Comparison of ENCODE assay signal across 21 cellular contexts in the genomic region with DNA sequence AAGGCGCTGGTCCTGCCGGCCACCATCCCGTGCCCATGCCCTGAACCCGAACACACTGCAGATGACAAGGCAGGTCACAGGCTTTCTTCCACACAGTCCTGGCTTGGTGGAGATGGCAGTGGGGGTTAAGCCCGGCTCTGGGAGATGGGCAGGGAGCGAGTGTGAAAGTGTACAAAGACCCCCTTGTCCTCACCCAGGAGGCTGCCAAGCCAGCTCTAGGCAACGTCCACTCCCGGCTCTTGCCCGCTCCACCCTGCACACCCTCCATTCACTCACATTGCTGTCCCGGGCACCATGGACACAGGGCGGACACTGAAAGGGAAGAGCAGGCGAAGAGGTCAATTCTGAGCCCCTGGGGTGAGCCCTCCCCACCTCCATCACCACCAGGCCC. TPM values are rescaled to one million over a fixed set of nuclear protein-coding genes. Genes with fewer than 3 reads are reported as not detected.
DNase-seq lines count a peak whose midpoint lies in the region; ATAC-seq and TF ChIP-seq lines count a peak whose summit lies in the region.
"Had no signal": no experiment of that assay in that cellular context is flagged by ENCODE, and none has a peak within 500 bp of the region (broad histone marks: within the 10 kb centered on the region; RNA-seq: fewer than 3 reads in every experiment).

No MANE protein-coding gene starts in this region.

- no peak overlapping the region for H3K23ac ChIP-seq in mesenchymal stem cell (ENCODE audit: low read length in 2 of 2)

- H2BK120ac ChIP-seq in mesenchymal stem cell (ENCODE audit: low read depth, low read length): no peak overlapping the region

- H2AFZ ChIP-seq in mesenchymal stem cell (ENCODE audit: low read depth, low read length): no peak overlapping the region
- H2AFZ ChIP-seq: PC-9 had no signal

- H3K4me1 ChIP-seq in mesenchymal stem cell (ENCODE audit: control insufficient read depth, insufficient read depth, low read depth, low read length): peaks cover 44% of the 10 kb centered on the region

- peak overlapping the region in 1 of 2 experiments; percentile 1 for H2BK12ac ChIP-seq in mesenchymal stem cell (ENCODE audit: low read length in 2 of 2)

- H3K14ac ChIP-seq in mesenchymal stem cell (ENCODE audit: low read length in 2 of 2): no peak overlapping the region

- peaks cover 45% of the 10 kb centered on the region for H3K4me1 Mint-ChIP-seq in HFFc6 (ENCODE audit: low read depth)

- H3K27me3 ChIP-seq in dorsolateral prefrontal cortex (no peaks in the 10 kb centered on the region), mesenchymal stem cell (ENCODE audit: control insufficient read depth in 1 of 2, insufficient read depth in 1 of 2, low read length in 2 of 2) (no peaks in the 10 kb centered on the region)
- H3K27me3 ChIP-seq: gastrocnemius medialis had no signal

- peak; percentile 43 for ATAC-seq in sciatic nerve
- ATAC-seq: gastrocnemius medialis, mucosa of descending colon had no signal

- peaks cover 3% of the 10 kb centered on the region for H3K79me1 ChIP-seq in mesenchymal stem cell (replicated peaks; ENCODE audit: low read length, poor library complexity, severe bottlenecking)

- peak overlapping the region; percentile 58 to 98 (median 92) for H3K27ac ChIP-seq in dorsolateral prefrontal cortex
- no peak overlapping the region for H3K27ac ChIP-seq in mesenchymal stem cell (ENCODE audit: low read length, poor library complexity, severe bottlenecking)
- H3K27ac ChIP-seq: gastrocnemius medialis, PC-9, SJCRH30 had no signal

- peak overlapping the region; percentile 56 for H4K91ac ChIP-seq in mesenchymal stem cell (ENCODE audit: low read length)

- no peak overlapping the region for H3K9ac ChIP-seq in mesenchymal stem cell (ENCODE audit: low read length)

- H3K27ac Mint-ChIP-seq in HFFc6: peak overlapping the region; percentile 60; the same call in 1 of the 2 replicates
- H3K27ac Mint-ChIP-seq: activated CD4-positive, alpha-beta T cell treated with anti-CD3 and anti-CD28 coated beads, Interleukin-2, amount 10 ng/mL, durations not matched to agents 24 days and 14 days; CD4-positive, alpha-beta memory T cell; H9; T-helper 1 cell treated with Interleukin-12 subunit alpha and Interleukin-12 subunit beta and Interleukin-4 antibody, amounts not matched to agents 30 μg/mL and 1 μg/mL, for 36 hours had no signal

- H3K36me3 ChIP-seq in mesenchymal stem cell (ENCODE audit: control insufficient read depth in 1 of 2, insufficient read depth in 2 of 2, low read depth in 1 of 2, low read length in 2 of 2): peaks cover 57 to 91% of the 10 kb centered on the region in 2 experiments
- H3K36me3 ChIP-seq: gastrocnemius medialis, SJCRH30 had no signal

- DNase-seq in HFFc6: no peak
- DNase-seq in dorsolateral prefrontal cortex: peak; percentile 25 to 92 (median 88)
- DNase-seq in mesenchymal stem cell: no peak
- DNase-seq in sciatic nerve (ENCODE audit: low spot score): no peak
- no peak for DNase-seq in stimulated activated naive CD4-positive, alpha-beta T cell (lab: John Stamatoyannopoulos, UW)
- no peak for DNase-seq in NCI-H1417 (lab: John Stamatoyannopoulos, UW)
- DNase-seq in activated T-cell treated with anti-CD3 and anti-CD28 coated beads, Interleukin-2, amount 50 U/mL, for 1 hour: no peak
- DNase-seq: activated CD4-positive, alpha-beta T cell treated with anti-CD3 and anti-CD28 coated beads, Interleukin-2, amount 10 ng/mL, durations not matched to agents 24 days and 14 days; activated CD8-positive, alpha-beta memory T cell treated with anti-CD3 and anti-CD28 coated beads, Interleukin-2, amount 50 U/mL, for 4 hours; CD4-positive, alpha-beta memory T cell; dermis blood vessel endothelial cell; DMS53; gastrocnemius medialis; H9; mucosa of descending colon; NCI-H187 treated with DMSO at 0.1 percent for 48 hours; NCI-H2227 treated with DMSO at 0.1 percent for 48 hours; PC-9; SJCRH30; stimulated activated CD8-positive, alpha-beta memory T cell treated with anti-CD3 and anti-CD28 coated beads, Interleukin-4, amount 100 ng/mL, for 48 hours had no signal

- H3K27me3 Mint-ChIP-seq in HFFc6 (ENCODE audit: insufficient read depth): no peaks in the 10 kb centered on the region

- H3K18ac ChIP-seq in mesenchymal stem cell (ENCODE audit: low read depth in 1 of 2, low read length in 2 of 2): peak overlapping the region in 1 of 2 experiments; percentile 22

- no peak overlapping the region for H2BK5ac ChIP-seq in mesenchymal stem cell (ENCODE audit: low read depth, low read length, poor library complexity, severe bottlenecking)

- WGBS in mesenchymal stem cell: 88% methylated on average over 10 of the region's 12 CpGs

- H3K9me3 ChIP-seq in mesenchymal stem cell (ENCODE audit: control insufficient read depth, low read length): no peaks in the 10 kb centered on the region
- H3K9me3 ChIP-seq: gastrocnemius medialis, mucosa of descending colon, SJCRH30 had no signal

- no peak overlapping the region for H3K4ac ChIP-seq in mesenchymal stem cell (ENCODE audit: low read depth in 1 of 2, low read length in 2 of 2)

- H2AK5ac ChIP-seq in mesenchymal stem cell (ENCODE audit: low read length, severe bottlenecking): no peak overlapping the region

- no peaks in the 10 kb centered on the region for H3K9me3 Mint-ChIP-seq in HFFc6
- H3K9me3 Mint-ChIP-seq: activated CD4-positive, alpha-beta T cell treated with anti-CD3 and anti-CD28 coated beads, Interleukin-2, amount 10 ng/mL, durations not matched to agents 24 days and 14 days; CD4-positive, alpha-beta memory T cell; H9; T-helper 1 cell treated with Interleukin-12 subunit alpha and Interleukin-12 subunit beta and Interleukin-4 antibody, amounts not matched to agents 30 μg/mL and 1 μg/mL, for 36 hours had no signal

- intact Hi-C loops in dorsolateral prefrontal cortex (cut with DNase I) (no loop called here), sciatic nerve (cut with DNase I) (no loop called here)

- H3K4me2 ChIP-seq in mesenchymal stem cell (ENCODE audit: low read length, poor library complexity, severe bottlenecking): no peak overlapping the region
- H3K4me2 ChIP-seq: PC-9 had no signal

- H4K8ac ChIP-seq in mesenchymal stem cell (ENCODE audit: low read length): no peak overlapping the region

- no peak for TF ChIP-seq CTCF in HFFc6 (IDR thresholded peaks at IDR 0.05)
- peak in 11 of 56 donors; percentile 5 to 35 (median 16) for TF ChIP-seq CTCF in dorsolateral prefrontal cortex (IDR thresholded peaks at IDR 0.05 in 54 of 56, conservative IDR thresholded peaks at IDR 0.05 in 2 of 56; ENCODE audit: low read depth in 1 of 56, partially characterized antibody in 56 of 56)

- H2BK15ac ChIP-seq in mesenchymal stem cell (ENCODE audit: low read depth, poor library complexity, severe bottlenecking): no peak overlapping the region

- H3K4me3 Mint-ChIP-seq in HFFc6: no peak overlapping the region
- H3K4me3 Mint-ChIP-seq: activated CD4-positive, alpha-beta T cell treated with anti-CD3 and anti-CD28 coated beads, Interleukin-2, amount 10 ng/mL, durations not matched to agents 24 days and 14 days; CD4-positive, alpha-beta memory T cell; H9; T-helper 1 cell treated with Interleukin-12 subunit alpha and Interleukin-12 subunit beta and Interleukin-4 antibody, amounts not matched to agents 30 μg/mL and 1 μg/mL, for 36 hours had no signal

- H3K36me3 Mint-ChIP-seq in HFFc6 (ENCODE audit: low read depth): peaks cover 32% of the 10 kb centered on the region
- H3K36me3 Mint-ChIP-seq: CD4-positive, alpha-beta memory T cell had no signal

- H3K4me3 ChIP-seq in dorsolateral prefrontal cortex: peak overlapping the region in 38 of 59 donors; percentile 1 to 56 (median 30)
- H3K4me3 ChIP-seq in mesenchymal stem cell (ENCODE audit: insufficient read depth in 1 of 2, low read depth in 1 of 2, low read length in 2 of 2): no peak overlapping the region
- H3K4me3 ChIP-seq: gastrocnemius medialis, mucosa of descending colon, PC-9, SJCRH30 had no signal

RNA-seq across cellular contexts. Expression of a gene that starts 8.9 kb away (rescaled TPM):
- 100 to 1,000 TPM in 1 of 6 experiments, 10 to 100 TPM in 5; 74.1 to 100 (median 87.6) TPM for total RNA-seq in HFFc6 (2021; fragmentation: NEBNext Ultra II Directional; extraction: Animal tissue kit (Norgen Biotek cat#: 25700))
- total RNA-seq in dorsolateral prefrontal cortex (100 to 1,000 TPM in 60 of 120 experiments, 10 to 100 TPM in 60; 24.6 to 285 (median 97.8) TPM), sciatic nerve (179 TPM)
- 20.9 TPM for polyA plus RNA-seq in mesenchymal stem cell (2013, experiment 1 of 2)
- 18.3 TPM for polyA plus RNA-seq in mesenchymal stem cell (2013, experiment 2 of 2)
- total RNA-seq: activated CD4-positive, alpha-beta T cell treated with anti-CD3 and anti-CD28 coated beads, Interleukin-2, amount 10 ng/mL, durations not matched to agents 24 days and 14 days; CD4-positive, alpha-beta memory T cell had no signal
- polyA plus RNA-seq: CD4-positive, alpha-beta memory T cell had no signal

RNA-seq across cellular contexts. Expression of a gene that starts 50.2 kb away (rescaled TPM):
- total RNA-seq in HFFc6 (2021; fragmentation: NEBNext Ultra II Directional; extraction: Animal tissue kit (Norgen Biotek cat#: 25700)): 10 to 100 TPM; 65.8 to 81.3 (median 69.3) TPM
- 10 to 100 TPM; 41.8 to 80.3 (median 60.8) TPM for total RNA-seq in dorsolateral prefrontal cortex
- 56.0 TPM for polyA plus RNA-seq in mesenchymal stem cell (2013, experiment 1 of 2)
- polyA plus RNA-seq in mesenchymal stem cell (2013, experiment 2 of 2): 55.6 TPM
- total RNA-seq in sciatic nerve: 56.7 TPM

Comparison
In these comparisons a context has a peak if more than half of its experiments do, and no peak if none do; other contexts are left out.
1. DNase-seq: peak in dorsolateral prefrontal cortex (10 of 10); none in HFFc6 (single experiment), mesenchymal stem cell (single experiment), sciatic nerve (single experiment), stimulated activated naive CD4-positive, alpha-beta T cell (0 of 6), NCI-H1417 (0 of 3) and activated T-cell treated with anti-CD3 and anti-CD28 coated beads, Interleukin-2, amount 50 U/mL, for 1 hour (single experiment).
2. H3K4me3 ChIP-seq: peak in dorsolateral prefrontal cortex (38 of 59); none in mesenchymal stem cell (0 of 2).